Comparison of ENCODE assay signal across 8 cellular contexts in the genomic region with DNA sequence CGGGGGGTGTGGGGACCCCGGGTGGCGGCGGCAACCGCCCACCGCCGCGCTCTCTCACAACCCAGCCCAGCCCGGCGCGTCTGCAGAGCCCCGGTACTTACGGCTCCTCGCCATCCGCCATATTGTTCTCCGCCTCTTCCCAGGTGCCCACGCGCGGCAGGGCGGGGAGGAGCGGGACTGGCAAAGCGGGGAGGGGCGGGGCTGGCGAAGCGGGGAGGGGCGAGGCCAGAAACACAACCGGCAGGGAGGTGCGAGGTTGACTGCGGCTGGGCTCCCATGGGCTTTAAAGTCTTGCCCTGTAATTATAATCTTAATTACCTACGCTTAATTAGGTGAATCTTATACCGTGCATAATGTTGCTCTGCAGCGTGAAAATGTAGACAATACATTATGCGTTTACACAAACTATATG. TPM values are rescaled to one million over a fixed set of nuclear protein-coding genes. Genes with fewer than 3 reads are reported as not detected.
DNase-seq lines count a peak whose midpoint lies in the region; ATAC-seq and TF ChIP-seq lines count a peak whose summit lies in the region.

A gene (minus strand): TSS at position 133 of the 412 bp plus-strand sequence. CDS start 12 bp downstream, at position 121.

- H3K27ac ChIP-seq in colonic mucosa, result peak within 1 kb of the TSS; percentile 68

- no peaks in the 10 kb centered on the region for H3K27me3 ChIP-seq in colonic mucosa

- peak; percentile 49 for DNase-seq in AG09319 (ENCODE audit: extremely low read depth, low read depth)
- peak; percentile 47 for DNase-seq in NCI-H524 treated with DMSO at 0.1 percent for 48 hours (lab: John Stamatoyannopoulos, UW)
- DNase-seq in activated CD4-positive, alpha-beta T cell treated with anti-CD3 and anti-CD28 coated beads, Interleukin-2, amount 10 ng/mL, durations not matched to agents 24 days and 14 days, result peak; percentile 96
- DNase-seq in colonic mucosa, result peak; percentile 96
- peak; percentile 97 for DNase-seq in left kidney (ENCODE audit: low read depth, low spot score)
- peak; percentile 92 for DNase-seq in stimulated activated CD4-positive, alpha-beta T cell treated with anti-CD3 and anti-CD28 coated beads, Interleukin-1b, Interleukin-23, amount 100 ng/mL, for 48 hours

- TF ChIP-seq CTCF in AG09319 (IDR thresholded peaks at IDR 0.05; ENCODE audit: low read depth, low read length) (no peak), colonic mucosa (IDR thresholded peaks at IDR 0.05) (no peak)

- no peaks in the 10 kb centered on the region for H3K9me3 ChIP-seq in colonic mucosa

- H3K27me3 Mint-ChIP-seq in activated CD4-positive, alpha-beta T cell treated with anti-CD3 and anti-CD28 coated beads, Interleukin-2, amount 10 ng/mL, durations not matched to agents 24 days and 14 days, result no peaks in the 10 kb centered on the region

- peaks cover 51% of the 10 kb centered on the region for H3K4me1 Mint-ChIP-seq in activated CD4-positive, alpha-beta T cell treated with anti-CD3 and anti-CD28 coated beads, Interleukin-2, amount 10 ng/mL, durations not matched to agents 24 days and 14 days

- H3K9ac ChIP-seq in colonic mucosa (ENCODE audit: low read depth in 2 of 2, low read length in 2 of 2), result peak within 1 kb of the TSS; percentile 65 to 66

- H3K36me3 Mint-ChIP-seq in activated CD4-positive, alpha-beta T cell treated with anti-CD3 and anti-CD28 coated beads, Interleukin-2, amount 10 ng/mL, durations not matched to agents 24 days and 14 days (ENCODE audit: low read depth), result peaks cover 22% of the 10 kb centered on the region

- H3K4me1 ChIP-seq in colonic mucosa, result peaks cover 18% of the 10 kb centered on the region

- no peaks in the 10 kb centered on the region for H3K9me3 Mint-ChIP-seq in activated CD4-positive, alpha-beta T cell treated with anti-CD3 and anti-CD28 coated beads, Interleukin-2, amount 10 ng/mL, durations not matched to agents 24 days and 14 days

- peak within 1 kb of the TSS; percentile 95 for H3K27ac Mint-ChIP-seq in activated CD4-positive, alpha-beta T cell treated with anti-CD3 and anti-CD28 coated beads, Interleukin-2, amount 10 ng/mL, durations not matched to agents 24 days and 14 days

- no peaks in the 10 kb centered on the region for H3K36me3 ChIP-seq in colonic mucosa

- intact Hi-C loops in activated CD4-positive, alpha-beta T cell treated with anti-CD3 and anti-CD28 coated beads, Interleukin-2, amount 10 ng/mL, durations not matched to agents 24 days and 14 days (cut with micrococcal nuclease), result loop anchor here (1.0 to 5.0 kb wide), 5 partner anchors 15 to 1982 kb away; a partner anchor contains a TSS
- intact Hi-C loops in colonic mucosa (cut with DNase I), result no loop called here

- peak within 1 kb of the TSS; percentile 90 for H3K4me3 Mint-ChIP-seq in activated CD4-positive, alpha-beta T cell treated with anti-CD3 and anti-CD28 coated beads, Interleukin-2, amount 10 ng/mL, durations not matched to agents 24 days and 14 days

- H3K4me3 ChIP-seq in colonic mucosa, result peak within 1 kb of the TSS; percentile 83

- ATAC-seq in GM19035 (IDR thresholded peaks at IDR 0.05; ENCODE audit: unreplicated experiment) (peak; percentile 47), HG03354 (IDR thresholded peaks at IDR 0.05; ENCODE audit: poor library complexity, severe bottlenecking, unreplicated experiment) (peak; percentile 62)

RNA-seq across cellular contexts. Expression of the gene that starts here (rescaled TPM):
- 95.3 and 103 TPM in 2 replicates for total RNA-seq in activated CD4-positive, alpha-beta T cell treated with anti-CD3 and anti-CD28 coated beads, Interleukin-2, amount 10 ng/mL, durations not matched to agents 24 days and 14 days
- 10 to 100 TPM; 57.4 to 59.0 TPM for total RNA-seq in colonic mucosa

Comparison
In these comparisons a context has a peak if more than half of its experiments do, and no peak if none do; other contexts are left out.
1. Peak in every context shown above with its lines: DNase-seq, ATAC-seq, H3K4me3 ChIP-seq and H3K27ac ChIP-seq.
2. DNase-seq: peak in every context shown above with its lines; median percentile 97 in left kidney; 96 in activated CD4-positive, alpha-beta T cell treated with anti-CD3 and anti-CD28 coated beads, Interleukin-2, amount 10 ng/mL, durations not matched to agents 24 days and 14 days; 96 in colonic mucosa; 92 in stimulated activated CD4-positive, alpha-beta T cell treated with anti-CD3 and anti-CD28 coated beads, Interleukin-1b, Interleukin-23, amount 100 ng/mL, for 48 hours; 49 in AG09319; 47 in NCI-H524 treated with DMSO at 0.1 percent for 48 hours.